1 cellular context compared by ENCODE assay signal in genomic region chr16:75012380-75013081, GRCh38.
TF ChIP-seq lines count a peak whose summit lies in the region.

No MANE protein-coding gene starts in this region.

TF ChIP-seq in endothelial cell of umbilical vein, 7 proteins besides CTCF, POLR2A, EP300 and RAD21 (continued from another document):
- TF ChIP-seq MAX (IDR thresholded peaks at IDR 0.05; ENCODE audit: insufficient read depth, insufficient read length) = no peak
- no peak for TF ChIP-seq EZH2 (IDR thresholded peaks at IDR 0.05; ENCODE audit: borderline replicate concordance, low read depth, low read length, severe bottlenecking)
- TF ChIP-seq MYC (IDR thresholded peaks at IDR 0.05; ENCODE audit: low read depth, low read length) = no peak
- no peak for TF ChIP-seq GATA2 (IDR thresholded peaks at IDR 0.05; ENCODE audit: insufficient read depth, insufficient read length, low read depth, low read length)
- TF ChIP-seq JUN (IDR thresholded peaks at IDR 0.05; ENCODE audit: borderline replicate concordance, insufficient read depth, insufficient read length, low read depth) = peak; percentile 21
